13 cellular contexts compared by ENCODE assay signal in the genomic region with DNA sequence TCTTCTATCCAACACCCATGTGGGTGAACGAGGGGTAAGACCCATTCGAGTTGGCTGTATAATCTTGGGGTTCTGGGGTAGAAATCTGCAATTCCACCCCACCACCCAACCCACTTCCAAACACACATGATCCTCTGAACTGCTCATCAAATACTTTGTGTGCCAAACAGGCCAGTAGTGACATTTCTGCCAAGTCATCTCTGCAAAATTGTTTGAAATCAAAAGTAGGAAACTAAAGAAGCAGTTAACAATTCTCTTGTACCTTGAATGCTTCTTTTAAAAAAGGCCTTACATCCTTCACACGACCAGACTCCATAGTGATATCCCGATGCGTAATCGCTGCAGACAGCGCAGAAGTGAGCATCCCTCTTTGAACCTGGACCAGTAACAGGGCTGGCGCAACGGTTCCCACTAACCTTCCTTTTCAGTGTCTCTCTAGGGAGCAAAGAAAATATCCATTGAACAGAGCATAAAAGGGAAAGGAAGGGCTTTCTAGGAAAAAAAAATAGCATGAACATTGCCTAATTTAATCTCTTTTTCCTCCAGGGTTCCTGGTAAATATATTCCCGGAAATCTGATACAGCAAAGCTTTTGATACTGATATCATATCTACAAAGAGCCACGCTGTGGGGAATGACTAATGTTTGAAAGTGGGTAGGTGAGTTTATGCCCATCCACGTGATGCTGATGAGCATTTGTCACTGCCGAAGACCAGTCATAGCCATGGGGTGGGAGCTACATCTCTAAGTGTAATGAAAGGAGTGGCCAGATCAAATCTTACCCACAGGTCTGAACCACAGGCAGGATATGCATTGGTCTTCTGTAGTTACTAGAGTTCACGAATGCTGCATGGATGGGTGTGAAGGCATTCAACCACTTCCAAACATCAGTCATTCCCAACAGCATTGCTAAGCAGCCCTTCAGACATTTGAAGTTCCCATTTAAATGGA. TPM values are rescaled to one million over a fixed set of nuclear protein-coding genes. Genes with fewer than 3 reads are reported as not detected.
DNase-seq lines count a peak whose midpoint lies in the region; ATAC-seq, FAIRE-seq and TF ChIP-seq lines count a peak whose summit lies in the region.
"Had no signal": no experiment of that assay in that cellular context is flagged by ENCODE, and none has a peak within 500 bp of the region (broad histone marks: within the 10 kb centered on the region; RNA-seq: fewer than 3 reads in every experiment).

No MANE protein-coding gene starts in this region.

- H3K36me3 ChIP-seq in gastrocnemius medialis: no peaks in the 10 kb centered on the region

- FAIRE-seq in frontal cortex (lab: Jason Lieb, UNC): no peak

- no peak for TF ChIP-seq POLR2A in gastrocnemius medialis (IDR thresholded peaks at IDR 0.05)

- no peak for TF ChIP-seq CTCF in gastrocnemius medialis (IDR thresholded peaks at IDR 0.05 in 4 of 5, conservative IDR thresholded peaks at IDR 0.05 in 1 of 5)

- no peak overlapping the region for H3K4me3 ChIP-seq in gastrocnemius medialis
- H3K4me3 ChIP-seq: mucosa of descending colon had no signal

- H3K27ac ChIP-seq in gastrocnemius medialis: no peak overlapping the region

- no peaks in the 10 kb centered on the region for H3K4me1 ChIP-seq in gastrocnemius medialis

- H3K9me3 ChIP-seq in gastrocnemius medialis: no peaks in the 10 kb centered on the region
- H3K9me3 ChIP-seq: mucosa of descending colon had no signal

- no peaks in the 10 kb centered on the region for H3K27me3 ChIP-seq in gastrocnemius medialis

- in situ Hi-C loops in gastrocnemius medialis (cut with MboI; ENCODE audit: low sequenced_read_pairs in 4 of 4): loop anchor here in 2 of 4 donors (25.0 kb wide), 2 partner anchors 118 to 243 kb away; no protein-coding TSS in a partner anchor

- DNase-seq in HUDEP-2 (lab: John Stamatoyannopoulos, UW; ENCODE audit: unreplicated experiment in 76 of 76): peak in 73 of 76 experiments; percentile 7 to 92 (median 61)
- peak; percentile 65 for DNase-seq in SW480 (ENCODE audit: low spot score)
- DNase-seq in dermis blood vessel endothelial cell: peak; percentile 89
- DNase-seq in stimulated activated CD8-positive, alpha-beta memory T cell treated with anti-CD3 and anti-CD28 coated beads, Interleukin-12 subunit alpha, Interleukin-12 subunit beta, amount 100 ng/mL, for 24 hours (ENCODE audit: extremely low read depth): peak; percentile 5
- no peak for DNase-seq in NCI-H2107 treated with DMSO at 0.1 percent for 48 hours (lab: John Stamatoyannopoulos, UW; ENCODE audit: unreplicated experiment)
- DNase-seq in frontal cortex (ENCODE audit: low spot score in 2 of 2): no peak
- DNase-seq in gastrocnemius medialis: no peak
- DNase-seq: activated B cell treated with CpG ODN at 0.5 μM for 24 hours, anterior cingulate cortex, mucosa of descending colon, NCI-H524 treated with DMSO at 0.1 percent for 48 hours, SIG-M5 had no signal

- intact Hi-C loops in gastrocnemius medialis (cut with DNase I; ENCODE audit: low total_unique reads): no loop called here

- no peak for ATAC-seq in gastrocnemius medialis
- ATAC-seq: mucosa of descending colon, sciatic nerve had no signal

RNA-seq across cellular contexts. Expression of a gene that starts 14.2 kb away (rescaled TPM):
- total RNA-seq in dermis blood vessel endothelial cell (0.34 and 0.56 TPM in 2 replicates), frontal cortex (1.2 TPM), gastrocnemius medialis (under 1 TPM in 1 of 4 donors, not detected in 3; 0.51 TPM)

Comparison
In these comparisons a context has a peak if more than half of its experiments do, and no peak if none do; other contexts are left out.
1. DNase-seq: peak in HUDEP-2 (73 of 76), SW480 (single experiment), dermis blood vessel endothelial cell (single experiment) and stimulated activated CD8-positive, alpha-beta memory T cell treated with anti-CD3 and anti-CD28 coated beads, Interleukin-12 subunit alpha, Interleukin-12 subunit beta, amount 100 ng/mL, for 24 hours (single experiment); none in NCI-H2107 treated with DMSO at 0.1 percent for 48 hours (single experiment), frontal cortex (0 of 2) and gastrocnemius medialis (0 of 2).